ENCODE assay signal across 1 cellular context in genomic region chr4:104470770-104471169, GRCh38.
TF ChIP-seq lines count a peak whose summit lies in the region.

No MANE protein-coding gene starts in this region.

TF ChIP-seq in H1, 55 proteins besides CTCF, POLR2A, EP300 and RAD21:
- TF ChIP-seq FOSL1 (IDR thresholded peaks at IDR 0.05; ENCODE audit: insufficient read depth, low read depth, low read length): no peak
- no peak for TF ChIP-seq SIX5 (IDR thresholded peaks at IDR 0.05; ENCODE audit: low read depth, low read length)
- no peak for TF ChIP-seq SP2 (IDR thresholded peaks at IDR 0.05; ENCODE audit: low read length)
- peak; percentile 32; the same call in 1 of the 2 replicates for TF ChIP-seq SP1 (IDR thresholded peaks at IDR 0.05; ENCODE audit: low read depth, low read length)
- no peak for TF ChIP-seq KDM5A (IDR thresholded peaks at IDR 0.05; ENCODE audit: low read length)
- peak; percentile 84 for TF ChIP-seq TEAD4 (IDR thresholded peaks at IDR 0.05; ENCODE audit: low read depth, low read length)
